Comparison of ENCODE assay signal across 17 cellular contexts in the genomic region with DNA sequence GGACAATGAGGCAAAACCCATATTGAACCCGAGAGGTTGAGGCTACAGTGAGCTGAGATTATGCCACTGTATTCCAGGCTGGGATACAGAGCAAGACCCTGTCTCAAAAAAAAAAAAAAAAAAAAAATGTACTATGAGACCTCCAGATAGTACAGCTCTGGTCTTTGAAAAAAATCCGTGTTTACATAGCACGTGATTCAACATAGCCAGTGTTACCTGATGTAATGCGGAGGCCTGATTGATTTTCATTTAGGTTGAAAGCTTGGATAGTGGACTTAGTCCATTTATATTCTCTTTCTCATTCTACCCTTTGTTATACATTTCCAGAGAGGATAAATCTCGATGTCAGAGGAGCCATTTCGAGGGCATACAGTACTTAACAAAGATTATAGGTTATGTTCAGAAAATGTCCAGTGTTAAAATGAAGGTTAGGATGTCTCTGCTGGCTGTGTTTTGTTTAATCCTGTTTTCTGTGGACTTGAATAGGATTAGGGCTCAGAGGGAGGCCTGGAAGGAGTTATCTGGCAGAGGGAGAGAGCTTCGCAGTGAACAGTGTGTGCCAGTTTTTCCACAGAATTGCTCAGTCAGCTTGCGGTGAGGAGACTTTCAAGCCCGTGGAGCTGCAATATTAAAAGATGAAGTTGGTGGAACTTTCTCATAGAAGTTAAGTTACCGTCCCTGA. TPM values are rescaled to one million over a fixed set of nuclear protein-coding genes. Genes with fewer than 3 reads are reported as not detected.
DNase-seq lines count a peak whose midpoint lies in the region; ATAC-seq and TF ChIP-seq lines count a peak whose summit lies in the region.
"Had no signal": no experiment of that assay in that cellular context is flagged by ENCODE, and none has a peak within 500 bp of the region (broad histone marks: within the 10 kb centered on the region; RNA-seq: fewer than 3 reads in every experiment).

No MANE protein-coding gene starts in this region.

- ATAC-seq in Right ventricle myocardium superior (ENCODE audit: poor library complexity) = peak; percentile 73
- peak; percentile 31 for ATAC-seq in left lung
- ATAC-seq in GM18907 (IDR thresholded peaks at IDR 0.05; ENCODE audit: unreplicated experiment) = no peak
- ATAC-seq in GM18519 (IDR thresholded peaks at IDR 0.05; ENCODE audit: low FRiP score, unreplicated experiment) = no peak
- ATAC-seq in stimulated activated naive CD8-positive, alpha-beta T cell treated with anti-CD3 and anti-CD28 coated beads, Interleukin-15, amount 100 ng/mL, for 72 hours = no peak
- ATAC-seq: A549, mucosa of descending colon, upper lobe of right lung had no signal

- TF ChIP-seq CTCF in left lung (IDR thresholded peaks at IDR 0.05) = no peak
- TF ChIP-seq CTCF in stomach (IDR thresholded peaks at IDR 0.05) = no peak

- no peak for TF ChIP-seq POLR2A in stomach (IDR thresholded peaks at IDR 0.05)

- intact Hi-C loops in Right ventricle myocardium superior (cut with DNase I) = no loop called here
- intact Hi-C loops in cardiac septum (cut with DNase I) = no loop called here
- intact Hi-C loops in left lung (cut with DNase I) = no loop called here
- intact Hi-C loops in stomach (cut with DNase I; ENCODE audit: low total_unique reads) = no loop called here

- H3K27me3 Mint-ChIP-seq in stimulated activated naive CD8-positive, alpha-beta T cell treated with anti-CD3 and anti-CD28 coated beads, Interleukin-15, amount 100 ng/mL, for 72 hours = no peaks in the 10 kb centered on the region

- H3K27ac ChIP-seq in left lung = no peak overlapping the region
- H3K27ac ChIP-seq in stomach = peak overlapping the region in 1 of 5 donors; percentile 34
- H3K27ac ChIP-seq: A549, SJSA1, upper lobe of right lung had no signal

- no peak overlapping the region for H3K4me3 Mint-ChIP-seq in stimulated activated naive CD8-positive, alpha-beta T cell treated with anti-CD3 and anti-CD28 coated beads, Interleukin-15, amount 100 ng/mL, for 72 hours
- H3K4me3 Mint-ChIP-seq: activated CD4-positive, alpha-beta memory T cell treated with anti-CD3 and anti-CD28 coated beads, Interleukin-2, amount 10 ng/mL, durations not matched to agents 7 days and 5 days; activated T-helper 1 cell treated with anti-CD3 and anti-CD28 coated beads, Interleukin-12 subunit alpha, Interleukin-12 subunit beta, Interleukin-2, Interleukin-4 antibody, amounts not matched to agents 30 ng/mL and 10 ng/mL and 1 ng/mL, durations not matched to agents 14 hours and 24 hours and 36 hours; immature natural killer cell had no signal

- H3K4me1 Mint-ChIP-seq in stimulated activated naive CD8-positive, alpha-beta T cell treated with anti-CD3 and anti-CD28 coated beads, Interleukin-15, amount 100 ng/mL, for 72 hours = no peaks in the 10 kb centered on the region
- H3K4me1 Mint-ChIP-seq: activated CD4-positive, alpha-beta memory T cell treated with anti-CD3 and anti-CD28 coated beads, Interleukin-2, amount 10 ng/mL, durations not matched to agents 7 days and 5 days; immature natural killer cell had no signal

- H3K9me3 ChIP-seq in left lung (no peaks in the 10 kb centered on the region), stomach (no peaks in the 10 kb centered on the region)
- H3K9me3 ChIP-seq: A549, mucosa of descending colon, SJSA1, upper lobe of right lung had no signal

- H3K27me3 ChIP-seq in left lung = no peaks in the 10 kb centered on the region
- no peaks in the 10 kb centered on the region for H3K27me3 ChIP-seq in stomach
- H3K27me3 ChIP-seq: upper lobe of right lung had no signal

- WGBS in stomach, 5 donors = 58 to 63% (median 59%) methylated on average over 10 of the region's 10 CpGs

- no peaks in the 10 kb centered on the region for H3K9me3 Mint-ChIP-seq in stimulated activated naive CD8-positive, alpha-beta T cell treated with anti-CD3 and anti-CD28 coated beads, Interleukin-15, amount 100 ng/mL, for 72 hours
- H3K9me3 Mint-ChIP-seq: activated CD4-positive, alpha-beta memory T cell treated with anti-CD3 and anti-CD28 coated beads, Interleukin-2, amount 10 ng/mL, durations not matched to agents 7 days and 5 days; activated T-helper 1 cell treated with anti-CD3 and anti-CD28 coated beads, Interleukin-12 subunit alpha, Interleukin-12 subunit beta, Interleukin-2, Interleukin-4 antibody, amounts not matched to agents 30 ng/mL and 10 ng/mL and 1 ng/mL, durations not matched to agents 14 hours and 24 hours and 36 hours; immature natural killer cell had no signal

- no peak overlapping the region for H3K4me3 ChIP-seq in left lung
- no peak overlapping the region for H3K4me3 ChIP-seq in stomach
- H3K4me3 ChIP-seq: A549, mucosa of descending colon, SJSA1, upper lobe of right lung had no signal

- no peaks in the 10 kb centered on the region for H3K4me1 ChIP-seq in left lung
- H3K4me1 ChIP-seq in stomach = peaks cover 0 to 3% (median 0%) of the 10 kb centered on the region in 4 donors
- H3K4me1 ChIP-seq: A549, SJSA1, upper lobe of right lung had no signal

- DNase-seq in Right ventricle myocardium superior (no peak), cardiac septum (ENCODE audit: low spot score) (no peak), cerebellum (ENCODE audit: low spot score) (peak; percentile 86), left lung (no peak), stomach (no peak)
- DNase-seq in stimulated activated naive CD8-positive, alpha-beta T cell treated with anti-CD3 and anti-CD28 coated beads, Interleukin-15, amount 100 ng/mL, for 72 hours = no peak
- DNase-seq: activated CD4-positive, alpha-beta memory T cell treated with anti-CD3 and anti-CD28 coated beads, Interleukin-2, amount 10 ng/mL, durations not matched to agents 7 days and 5 days; effector CD4-positive, alpha-beta T cell; GDM1; immature natural killer cell; mucosa of descending colon; upper lobe of right lung had no signal

- TF ChIP-seq EP300 in stomach (IDR thresholded peaks at IDR 0.05) = no peak

- H3K36me3 ChIP-seq in left lung (no peaks in the 10 kb centered on the region), stomach (no peaks in the 10 kb centered on the region)
- H3K36me3 ChIP-seq: SJSA1, upper lobe of right lung had no signal

- no peak overlapping the region for H3K27ac Mint-ChIP-seq in stimulated activated naive CD8-positive, alpha-beta T cell treated with anti-CD3 and anti-CD28 coated beads, Interleukin-15, amount 100 ng/mL, for 72 hours
- H3K27ac Mint-ChIP-seq: activated CD4-positive, alpha-beta memory T cell treated with anti-CD3 and anti-CD28 coated beads, Interleukin-2, amount 10 ng/mL, durations not matched to agents 7 days and 5 days; activated T-helper 1 cell treated with anti-CD3 and anti-CD28 coated beads, Interleukin-12 subunit alpha, Interleukin-12 subunit beta, Interleukin-2, Interleukin-4 antibody, amounts not matched to agents 30 ng/mL and 10 ng/mL and 1 ng/mL, durations not matched to agents 14 hours and 24 hours and 36 hours; immature natural killer cell had no signal

RNA-seq across cellular contexts. Expression of a gene that starts 33.9 kb away (rescaled TPM):
- total RNA-seq in Right ventricle myocardium superior = 59.5 TPM
- total RNA-seq in cardiac septum = 81.5 TPM
- total RNA-seq in cerebellum = 208 TPM
- 100 to 1,000 TPM; 112 to 127 TPM for total RNA-seq in left lung
- total RNA-seq in stomach = 100 to 1,000 TPM; 137 to 294 (median 172) TPM
- 10 to 100 TPM; 12.8 to 17.7 (median 16.2) TPM for polyA plus RNA-seq in stomach

Comparison
In these comparisons a context has a peak if more than half of its experiments do, and no peak if none do; other contexts are left out.
1. ATAC-seq: peak in Right ventricle myocardium superior (single experiment) and left lung (single experiment); none in GM18907 (single experiment), GM18519 (single experiment) and stimulated activated naive CD8-positive, alpha-beta T cell treated with anti-CD3 and anti-CD28 coated beads, Interleukin-15, amount 100 ng/mL, for 72 hours (single experiment).